ENCODE assay signal across 20 cellular contexts in genomic region chr16:67101301-67101675, GRCh38. TPM values are rescaled to one million over a fixed set of nuclear protein-coding genes. Genes with fewer than 3 reads are reported as not detected.
A peak's percentile ranks its signal among the peaks of the same experiment; 100 is the strongest.
DNase-seq lines count a peak whose midpoint lies in the region; ATAC-seq and TF ChIP-seq lines count a peak whose summit lies in the region.
"Had no signal": no experiment of that assay in that cellular context is flagged by ENCODE, and none has a peak within 500 bp of the region (broad histone marks: within the 10 kb centered on the region; RNA-seq: fewer than 3 reads in every experiment).

No MANE protein-coding gene starts in this region.

- H3K9me3 Mint-ChIP-seq in activated T-cell treated with anti-CD3 and anti-CD28 coated beads, Interleukin-2, amount 50 U/mL, for 72 hours: no peaks in the 10 kb centered on the region
- no peaks in the 10 kb centered on the region for H3K9me3 Mint-ChIP-seq in activated T-cell treated with anti-CD3 and anti-CD28 coated beads, Interleukin-2, amount 50 U/mL, for 4 hours
- H3K9me3 Mint-ChIP-seq in activated CD4-positive, alpha-beta T cell treated with anti-CD3 and anti-CD28 coated beads, Interleukin-2, amount 10 ng/mL, durations not matched to agents 7 days and 5 days: no peaks in the 10 kb centered on the region
- H3K9me3 Mint-ChIP-seq: CD4-positive, CD25-positive, alpha-beta regulatory T cell had no signal

- no peaks in the 10 kb centered on the region for H3K27me3 Mint-ChIP-seq in activated T-cell treated with anti-CD3 and anti-CD28 coated beads, Interleukin-2, amount 50 U/mL, for 72 hours (ENCODE audit: low read depth)
- no peaks in the 10 kb centered on the region for H3K27me3 Mint-ChIP-seq in activated T-cell treated with anti-CD3 and anti-CD28 coated beads, Interleukin-2, amount 50 U/mL, for 4 hours (ENCODE audit: low read depth)
- no peaks in the 10 kb centered on the region for H3K27me3 Mint-ChIP-seq in activated CD4-positive, alpha-beta T cell treated with anti-CD3 and anti-CD28 coated beads, Interleukin-2, amount 10 ng/mL, durations not matched to agents 7 days and 5 days
- H3K27me3 Mint-ChIP-seq: CD4-positive, CD25-positive, alpha-beta regulatory T cell had no signal

- POLR2A ChIA-PET in activated CD4-positive, alpha-beta T cell treated with anti-CD3 and anti-CD28 coated beads, Interleukin-2, amount 10 ng/mL, durations not matched to agents 7 days and 5 days (lab: Charles Lee): no interaction called here

- in situ Hi-C loops in astrocyte of the cerebellum (cut with HindIII; ENCODE audit: low sequenced_read_pairs): loop anchor here (5.0 kb wide), 2 partner anchors 69 to 164 kb away; partner anchors contain the start of gene CES2

- CTCF ChIA-PET in activated CD4-positive, alpha-beta T cell treated with anti-CD3 and anti-CD28 coated beads, Interleukin-2, amount 10 ng/mL, durations not matched to agents 7 days and 5 days (lab: Charles Lee): interaction anchor here (0.6 to 3.5 kb wide), 12 partner anchors 15 to 136 kb away, joined by 3 to 17 read pairs (median 4); no protein-coding TSS in a partner anchor

- peak overlapping the region in 1 of 2 donors; percentile 56 for H3K4me3 Mint-ChIP-seq in activated T-cell treated with anti-CD3 and anti-CD28 coated beads, Interleukin-2, amount 50 U/mL, for 72 hours
- no peak overlapping the region for H3K4me3 Mint-ChIP-seq in activated T-cell treated with anti-CD3 and anti-CD28 coated beads, Interleukin-2, amount 50 U/mL, for 4 hours
- no peak overlapping the region for H3K4me3 Mint-ChIP-seq in activated CD4-positive, alpha-beta T cell treated with anti-CD3 and anti-CD28 coated beads, Interleukin-2, amount 10 ng/mL, durations not matched to agents 7 days and 5 days

- peak in 1 of 2 donors; percentile 3 for ATAC-seq in activated T-cell treated with anti-CD3 and anti-CD28 coated beads, Interleukin-2, amount 50 U/mL, for 72 hours (replicated peaks in 1 of 2)
- no peak for ATAC-seq in activated T-cell treated with anti-CD3 and anti-CD28 coated beads, Interleukin-2, amount 50 U/mL, for 4 hours
- ATAC-seq: gastrocnemius medialis, pancreas had no signal

- peaks cover 0 to 4% of the 10 kb centered on the region in 2 donors for H3K36me3 Mint-ChIP-seq in activated T-cell treated with anti-CD3 and anti-CD28 coated beads, Interleukin-2, amount 50 U/mL, for 72 hours (ENCODE audit: insufficient read depth in 2 of 2)
- H3K36me3 Mint-ChIP-seq in activated T-cell treated with anti-CD3 and anti-CD28 coated beads, Interleukin-2, amount 50 U/mL, for 4 hours (ENCODE audit: insufficient read depth): peaks cover 4% of the 10 kb centered on the region
- peaks cover 13% of the 10 kb centered on the region for H3K36me3 Mint-ChIP-seq in activated CD4-positive, alpha-beta T cell treated with anti-CD3 and anti-CD28 coated beads, Interleukin-2, amount 10 ng/mL, durations not matched to agents 7 days and 5 days (ENCODE audit: low read depth)

- no peak overlapping the region for H3K4me3 ChIP-seq in astrocyte of the cerebellum (ENCODE audit: low read depth, low read length)
- H3K4me3 ChIP-seq in retinal pigment epithelial cell (ENCODE audit: low read length): no peak overlapping the region
- H3K4me3 ChIP-seq: gastrocnemius medialis, pancreas, sigmoid colon, thoracic aorta had no signal

- DNase-seq in activated T-cell treated with anti-CD3 and anti-CD28 coated beads, Interleukin-2, amount 50 U/mL, for 72 hours: no peak
- DNase-seq in activated T-cell treated with anti-CD3 and anti-CD28 coated beads, Interleukin-2, amount 50 U/mL, for 4 hours: no peak
- DNase-seq in HS-5 (ENCODE audit: low read depth): peak; percentile 65
- DNase-seq in astrocyte of the cerebellum (ENCODE audit: low read depth): peak; percentile 1
- DNase-seq in retinal pigment epithelial cell (ENCODE audit: low read depth): peak; percentile 8
- no peak for DNase-seq in NCI-H1694 treated with DMSO at 0.1 percent for 48 hours (lab: John Stamatoyannopoulos, UW)
- no peak for DNase-seq in SKM-1 (lab: John Stamatoyannopoulos, UW; ENCODE audit: unreplicated experiment)
- no peak for DNase-seq in activated CD4-positive, alpha-beta T cell treated with anti-CD3 and anti-CD28 coated beads, Interleukin-2, amount 10 ng/mL, durations not matched to agents 7 days and 5 days
- DNase-seq: activated CD4-positive, CD25-positive, alpha-beta regulatory T cell treated with anti-CD3 and anti-CD28 coated beads, Interleukin-2, amount 50 U/mL, for 72 hours; amygdala; central memory CD4-positive, alpha-beta T cell; gastrocnemius medialis; Karpas-422; mammary epithelial cell; NCI-H1048; NCI-H2081; pancreas; sigmoid colon had no signal

- peak overlapping the region; percentile 90 for H3K27ac Mint-ChIP-seq in activated T-cell treated with anti-CD3 and anti-CD28 coated beads, Interleukin-2, amount 50 U/mL, for 72 hours
- H3K27ac Mint-ChIP-seq in activated CD4-positive, alpha-beta T cell treated with anti-CD3 and anti-CD28 coated beads, Interleukin-2, amount 10 ng/mL, durations not matched to agents 7 days and 5 days: no peak overlapping the region
- H3K27ac Mint-ChIP-seq: CD4-positive, CD25-positive, alpha-beta regulatory T cell had no signal

- peaks cover 15% of the 10 kb centered on the region for H3K4me1 Mint-ChIP-seq in activated T-cell treated with anti-CD3 and anti-CD28 coated beads, Interleukin-2, amount 50 U/mL, for 72 hours (ENCODE audit: low read depth)
- H3K4me1 Mint-ChIP-seq in activated T-cell treated with anti-CD3 and anti-CD28 coated beads, Interleukin-2, amount 50 U/mL, for 4 hours (ENCODE audit: low read depth): peaks cover 2% of the 10 kb centered on the region
- H3K4me1 Mint-ChIP-seq in activated CD4-positive, alpha-beta T cell treated with anti-CD3 and anti-CD28 coated beads, Interleukin-2, amount 10 ng/mL, durations not matched to agents 7 days and 5 days: no peaks in the 10 kb centered on the region

- TF ChIP-seq CTCF in astrocyte of the cerebellum (IDR thresholded peaks at IDR 0.05; ENCODE audit: low read depth, low read length, missing control alignments): no peak
- no peak for TF ChIP-seq CTCF in retinal pigment epithelial cell (conservative IDR thresholded peaks at IDR 0.05; ENCODE audit: low read depth, low read length)

RNA-seq across cellular contexts. Expression of gene PHAF1, which starts 8.5 kb away (rescaled TPM):
- total RNA-seq in activated T-cell treated with anti-CD3 and anti-CD28 coated beads, Interleukin-2, amount 50 U/mL, for 72 hours: 10 to 100 TPM; 14.8 to 18.2 TPM
- total RNA-seq in activated T-cell treated with anti-CD3 and anti-CD28 coated beads, Interleukin-2, amount 50 U/mL, for 4 hours: 10 to 100 TPM; 17.4 to 19.5 (median 18.6) TPM
- 10 to 100 TPM; 15.2 to 19.0 TPM for total RNA-seq in activated CD4-positive, alpha-beta T cell treated with anti-CD3 and anti-CD28 coated beads, Interleukin-2, amount 10 ng/mL, durations not matched to agents 7 days and 5 days

RNA-seq across cellular contexts. Expression of gene B3GNT9, which starts 49.5 kb away (rescaled TPM):
- total RNA-seq in activated T-cell treated with anti-CD3 and anti-CD28 coated beads, Interleukin-2, amount 50 U/mL, for 72 hours: 1 to 10 TPM; 5.7 to 7.5 TPM
- 1 to 10 TPM; 1.3 to 1.9 (median 1.3) TPM for total RNA-seq in activated T-cell treated with anti-CD3 and anti-CD28 coated beads, Interleukin-2, amount 50 U/mL, for 4 hours
- 1 to 10 TPM; 7.1 to 7.2 TPM for total RNA-seq in activated CD4-positive, alpha-beta T cell treated with anti-CD3 and anti-CD28 coated beads, Interleukin-2, amount 10 ng/mL, durations not matched to agents 7 days and 5 days

RNA-seq across cellular contexts. Expression of gene TRADD, which starts 58.4 kb away (rescaled TPM):
- total RNA-seq in activated T-cell treated with anti-CD3 and anti-CD28 coated beads, Interleukin-2, amount 50 U/mL, for 72 hours: 10 to 100 TPM; 38.1 to 50.7 TPM
- total RNA-seq in activated T-cell treated with anti-CD3 and anti-CD28 coated beads, Interleukin-2, amount 50 U/mL, for 4 hours: 10 to 100 TPM; 16.0 to 20.3 (median 17.4) TPM
- 10 to 100 TPM; 47.2 to 57.5 TPM for total RNA-seq in activated CD4-positive, alpha-beta T cell treated with anti-CD3 and anti-CD28 coated beads, Interleukin-2, amount 10 ng/mL, durations not matched to agents 7 days and 5 days

RNA-seq across cellular contexts. Expression of gene FBXL8, which starts 58.5 kb away (rescaled TPM):
- 10 to 100 TPM; 32.1 to 37.1 TPM for total RNA-seq in activated T-cell treated with anti-CD3 and anti-CD28 coated beads, Interleukin-2, amount 50 U/mL, for 72 hours
- 1 to 10 TPM; 4.8 to 8.9 (median 6.1) TPM for total RNA-seq in activated T-cell treated with anti-CD3 and anti-CD28 coated beads, Interleukin-2, amount 50 U/mL, for 4 hours
- total RNA-seq in activated CD4-positive, alpha-beta T cell treated with anti-CD3 and anti-CD28 coated beads, Interleukin-2, amount 10 ng/mL, durations not matched to agents 7 days and 5 days: 10 to 100 TPM; 35.7 to 46.6 TPM

Comparison
In these comparisons a context has a peak if more than half of its experiments do, and no peak if none do; other contexts are left out.
1. DNase-seq: peak in HS-5 (single experiment), astrocyte of the cerebellum (single experiment) and retinal pigment epithelial cell (single experiment); none in activated T-cell treated with anti-CD3 and anti-CD28 coated beads, Interleukin-2, amount 50 U/mL, for 72 hours (0 of 2), activated T-cell treated with anti-CD3 and anti-CD28 coated beads, Interleukin-2, amount 50 U/mL, for 4 hours (single experiment), NCI-H1694 treated with DMSO at 0.1 percent for 48 hours (single experiment), SKM-1 (single experiment) and activated CD4-positive, alpha-beta T cell treated with anti-CD3 and anti-CD28 coated beads, Interleukin-2, amount 10 ng/mL, durations not matched to agents 7 days and 5 days (single experiment).